Comparison of ENCODE assay signal across 1 cellular context in the genomic region with DNA sequence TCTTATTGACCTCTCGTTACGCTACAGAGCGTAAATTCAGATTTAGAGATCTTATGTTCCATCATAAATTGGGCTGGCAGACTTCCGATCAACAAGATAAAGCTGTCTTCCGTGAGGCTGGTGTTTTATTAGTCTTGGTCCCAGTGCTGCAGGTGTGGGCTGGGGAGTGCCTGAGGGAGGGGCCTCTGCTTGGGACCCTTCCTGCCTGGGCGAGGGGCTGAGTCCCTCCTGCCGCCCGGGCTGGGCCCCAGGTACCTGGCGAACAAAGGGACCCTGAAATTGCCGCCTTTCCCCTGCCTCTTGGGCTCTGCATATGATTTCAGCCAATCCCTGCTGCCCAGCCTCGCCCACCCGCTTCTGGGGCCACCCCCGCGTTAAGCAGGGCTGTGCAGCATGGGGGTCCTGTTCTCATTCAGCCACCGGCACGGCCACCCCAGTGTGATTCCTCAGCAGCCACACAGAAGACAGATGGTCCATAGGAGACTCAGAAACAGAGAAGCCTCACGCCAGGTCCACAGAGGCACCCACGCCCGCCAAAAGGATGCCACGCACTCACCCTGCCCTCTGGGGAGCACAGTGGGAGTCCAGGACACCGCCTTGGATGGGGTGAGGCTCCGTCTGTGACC.
TF ChIP-seq lines count a peak whose summit lies in the region.

No MANE protein-coding gene starts in this region.

TF ChIP-seq in HEK293, 187 proteins besides CTCF, POLR2A, EP300 and RAD21 (continues in another document):
- TF ChIP-seq, protein P1, sequence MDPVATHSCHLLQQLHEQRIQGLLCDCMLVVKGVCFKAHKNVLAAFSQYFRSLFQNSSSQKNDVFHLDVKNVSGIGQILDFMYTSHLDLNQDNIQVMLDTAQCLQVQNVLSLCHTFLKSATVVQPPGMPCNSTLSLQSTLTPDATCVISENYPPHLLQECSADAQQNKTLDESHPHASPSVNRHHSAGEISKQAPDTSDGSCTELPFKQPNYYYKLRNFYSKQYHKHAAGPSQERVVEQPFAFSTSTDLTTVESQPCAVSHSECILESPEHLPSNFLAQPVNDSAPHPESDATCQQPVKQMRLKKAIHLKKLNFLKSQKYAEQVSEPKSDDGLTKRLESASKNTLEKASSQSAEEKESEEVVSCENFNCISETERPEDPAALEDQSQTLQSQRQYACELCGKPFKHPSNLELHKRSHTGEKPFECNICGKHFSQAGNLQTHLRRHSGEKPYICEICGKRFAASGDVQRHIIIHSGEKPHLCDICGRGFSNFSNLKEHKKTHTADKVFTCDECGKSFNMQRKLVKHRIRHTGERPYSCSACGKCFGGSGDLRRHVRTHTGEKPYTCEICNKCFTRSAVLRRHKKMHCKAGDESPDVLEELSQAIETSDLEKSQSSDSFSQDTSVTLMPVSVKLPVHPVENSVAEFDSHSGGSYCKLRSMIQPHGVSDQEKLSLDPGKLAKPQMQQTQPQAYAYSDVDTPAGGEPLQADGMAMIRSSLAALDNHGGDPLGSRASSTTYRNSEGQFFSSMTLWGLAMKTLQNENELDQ (tag by site-specific recombination; IDR thresholded peaks at IDR 0.05; ENCODE audit: low read depth): no peak
- TF ChIP-seq, protein P2, sequence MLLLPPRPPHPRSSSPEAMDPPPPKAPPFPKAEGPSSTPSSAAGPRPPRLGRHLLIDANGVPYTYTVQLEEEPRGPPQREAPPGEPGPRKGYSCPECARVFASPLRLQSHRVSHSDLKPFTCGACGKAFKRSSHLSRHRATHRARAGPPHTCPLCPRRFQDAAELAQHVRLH (tag by site-specific recombination; IDR thresholded peaks at IDR 0.05): no peak
- TF ChIP-seq MEIS1 (CRISPR knock-in tag; IDR thresholded peaks at IDR 0.05; ENCODE audit: borderline replicate concordance) (no peak), ZNF114 (tag by site-specific recombination; IDR thresholded peaks at IDR 0.05) (no peak), ZNF354C (tag by site-specific recombination; IDR thresholded peaks at IDR 0.05; ENCODE audit: borderline replicate concordance, low read depth) (no peak), ZEB2 (tag by site-specific recombination; IDR thresholded peaks at IDR 0.05) (no peak), ZNF621 (tag by site-specific recombination; IDR thresholded peaks at IDR 0.05) (no peak), ZXDB (tag by site-specific recombination; IDR thresholded peaks at IDR 0.05) (peak; percentile 83), BCL11B (tag by site-specific recombination; IDR thresholded peaks at IDR 0.05; ENCODE audit: low read depth) (no peak), ZNF169 (tag by site-specific recombination; IDR thresholded peaks at IDR 0.05) (no peak), ZNF830 (tag by site-specific recombination; IDR thresholded peaks at IDR 0.05; ENCODE audit: low read depth) (no peak), ZNF660 (tag by site-specific recombination; IDR thresholded peaks at IDR 0.05) (no peak), ZBTB17 (tag by site-specific recombination; IDR thresholded peaks at IDR 0.05) (no peak), ZNF155 (tag by site-specific recombination; IDR thresholded peaks at IDR 0.05) (no peak), ZNF174 (tag by site-specific recombination; IDR thresholded peaks at IDR 0.05) (no peak), ZNF645 (tag by site-specific recombination; IDR thresholded peaks at IDR 0.05) (no peak), ZNF112 (tag by site-specific recombination; IDR thresholded peaks at IDR 0.05) (no peak), REST (tag by site-specific recombination; IDR thresholded peaks at IDR 0.05) (no peak), GFI1B (tag by site-specific recombination; IDR thresholded peaks at IDR 0.05) (peak; percentile 38; the same call in 1 of the 2 replicates), ZNF837 (tag by site-specific recombination; IDR thresholded peaks at IDR 0.05) (no peak), SCRT1 (tag by site-specific recombination; IDR thresholded peaks at IDR 0.05; ENCODE audit: borderline replicate concordance) (peak; percentile 41; the same call in 1 of the 2 replicates), SETDB1 (IDR thresholded peaks at IDR 0.05; ENCODE audit: insufficient read length, low read length) (no peak), ZNF350 (tag by site-specific recombination; IDR thresholded peaks at IDR 0.05) (no peak), ZNF202 (tag by site-specific recombination; IDR thresholded peaks at IDR 0.05; ENCODE audit: borderline replicate concordance) (no peak), ZNF175 (tag by site-specific recombination; IDR thresholded peaks at IDR 0.05) (no peak), RBAK (tag by site-specific recombination; IDR thresholded peaks at IDR 0.05) (no peak), ZNF16 (tag by site-specific recombination; IDR thresholded peaks at IDR 0.05; ENCODE audit: low read depth) (no peak), ZNF157 (tag by site-specific recombination; IDR thresholded peaks at IDR 0.05) (no peak), ZNF248 (tag by site-specific recombination; IDR thresholded peaks at IDR 0.05) (no peak), ZNF610 (tag by site-specific recombination; IDR thresholded peaks at IDR 0.05; ENCODE audit: borderline replicate concordance) (no peak), KLF7 (tag by site-specific recombination; IDR thresholded peaks at IDR 0.05; ENCODE audit: borderline replicate concordance) (no peak), EGR2 (tag by site-specific recombination; IDR thresholded peaks at IDR 0.05; ENCODE audit: low read depth) (peak; percentile 61; the same call in 1 of the 2 replicates), ZNF747 (tag by site-specific recombination; IDR thresholded peaks at IDR 0.05) (no peak), ZBTB21 (tag by site-specific recombination; IDR thresholded peaks at IDR 0.05) (no peak), ZNF513 (tag by site-specific recombination; IDR thresholded peaks at IDR 0.05) (no peak), ZNF707 (tag by site-specific recombination; IDR thresholded peaks at IDR 0.05) (no peak), OVOL3 (tag by site-specific recombination; IDR thresholded peaks at IDR 0.05) (0 out of 2 replicates have a peak, but pooled peaks have one; percentile 15), ATF2 (tag by site-specific recombination; IDR thresholded peaks at IDR 0.05; ENCODE audit: low read depth) (no peak)
- TF ChIP-seq, protein P3, sequence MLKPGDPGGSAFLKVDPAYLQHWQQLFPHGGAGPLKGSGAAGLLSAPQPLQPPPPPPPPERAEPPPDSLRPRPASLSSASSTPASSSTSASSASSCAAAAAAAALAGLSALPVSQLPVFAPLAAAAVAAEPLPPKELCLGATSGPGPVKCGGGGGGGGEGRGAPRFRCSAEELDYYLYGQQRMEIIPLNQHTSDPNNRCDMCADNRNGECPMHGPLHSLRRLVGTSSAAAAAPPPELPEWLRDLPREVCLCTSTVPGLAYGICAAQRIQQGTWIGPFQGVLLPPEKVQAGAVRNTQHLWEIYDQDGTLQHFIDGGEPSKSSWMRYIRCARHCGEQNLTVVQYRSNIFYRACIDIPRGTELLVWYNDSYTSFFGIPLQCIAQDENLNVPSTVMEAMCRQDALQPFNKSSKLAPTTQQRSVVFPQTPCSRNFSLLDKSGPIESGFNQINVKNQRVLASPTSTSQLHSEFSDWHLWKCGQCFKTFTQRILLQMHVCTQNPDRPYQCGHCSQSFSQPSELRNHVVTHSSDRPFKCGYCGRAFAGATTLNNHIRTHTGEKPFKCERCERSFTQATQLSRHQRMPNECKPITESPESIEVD (tag by site-specific recombination; IDR thresholded peaks at IDR 0.05): peak; percentile 36
- TF ChIP-seq, protein P4, sequence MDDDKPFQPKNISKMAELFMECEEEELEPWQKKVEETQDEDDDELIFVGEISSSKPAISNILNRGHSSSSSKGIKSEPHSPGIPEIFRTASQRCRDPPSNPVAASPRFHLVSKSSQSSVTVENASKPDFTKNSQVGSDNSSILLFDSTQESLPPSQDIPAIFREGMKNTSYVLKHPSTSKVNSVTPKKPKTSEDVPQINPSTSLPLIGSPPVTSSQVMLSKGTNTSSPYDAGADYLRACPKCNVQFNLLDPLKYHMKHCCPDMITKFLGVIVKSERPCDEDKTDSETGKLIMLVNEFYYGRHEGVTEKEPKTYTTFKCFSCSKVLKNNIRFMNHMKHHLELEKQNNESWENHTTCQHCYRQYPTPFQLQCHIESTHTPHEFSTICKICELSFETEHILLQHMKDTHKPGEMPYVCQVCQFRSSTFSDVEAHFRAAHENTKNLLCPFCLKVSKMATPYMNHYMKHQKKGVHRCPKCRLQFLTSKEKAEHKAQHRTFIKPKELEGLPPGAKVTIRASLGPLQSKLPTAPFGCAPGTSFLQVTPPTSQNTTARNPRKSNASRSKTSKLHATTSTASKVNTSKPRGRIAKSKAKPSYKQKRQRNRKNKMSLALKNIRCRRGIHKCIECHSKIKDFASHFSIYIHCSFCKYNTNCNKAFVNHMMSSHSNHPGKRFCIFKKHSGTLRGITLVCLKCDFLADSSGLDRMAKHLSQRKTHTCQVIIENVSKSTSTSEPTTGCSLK (tag by site-specific recombination; IDR thresholded peaks at IDR 0.05): no peak
- TF ChIP-seq, protein P5, sequence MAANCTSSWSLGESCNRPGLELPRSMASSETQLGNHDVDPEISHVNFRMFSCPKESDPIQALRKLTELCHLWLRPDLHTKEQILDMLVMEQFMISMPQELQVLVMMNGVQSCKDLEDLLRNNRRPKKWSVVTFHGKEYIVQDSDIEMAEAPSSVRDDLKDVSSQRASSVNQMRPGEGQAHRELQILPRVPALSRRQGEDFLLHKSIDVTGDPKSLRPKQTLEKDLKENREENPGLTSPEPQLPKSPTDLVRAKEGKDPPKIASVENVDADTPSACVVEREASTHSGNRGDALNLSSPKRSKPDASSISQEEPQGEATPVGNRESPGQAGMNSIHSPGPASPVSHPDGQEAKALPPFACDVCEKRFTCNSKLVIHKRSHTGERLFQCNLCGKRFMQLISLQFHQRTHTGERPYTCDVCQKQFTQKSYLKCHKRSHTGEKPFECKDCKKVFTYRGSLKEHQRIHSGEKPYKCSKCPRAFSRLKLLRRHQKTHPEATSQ (tag by site-specific recombination; IDR thresholded peaks at IDR 0.05): no peak
- TF ChIP-seq, protein P6, sequence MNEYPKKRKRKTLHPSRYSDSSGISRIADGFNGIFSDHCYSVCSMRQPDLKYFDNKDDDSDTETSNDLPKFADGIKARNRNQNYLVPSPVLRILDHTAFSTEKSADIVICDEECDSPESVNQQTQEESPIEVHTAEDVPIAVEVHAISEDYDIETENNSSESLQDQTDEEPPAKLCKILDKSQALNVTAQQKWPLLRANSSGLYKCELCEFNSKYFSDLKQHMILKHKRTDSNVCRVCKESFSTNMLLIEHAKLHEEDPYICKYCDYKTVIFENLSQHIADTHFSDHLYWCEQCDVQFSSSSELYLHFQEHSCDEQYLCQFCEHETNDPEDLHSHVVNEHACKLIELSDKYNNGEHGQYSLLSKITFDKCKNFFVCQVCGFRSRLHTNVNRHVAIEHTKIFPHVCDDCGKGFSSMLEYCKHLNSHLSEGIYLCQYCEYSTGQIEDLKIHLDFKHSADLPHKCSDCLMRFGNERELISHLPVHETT (tag by site-specific recombination; IDR thresholded peaks at IDR 0.05): no peak
